In the genomic region with DNA sequence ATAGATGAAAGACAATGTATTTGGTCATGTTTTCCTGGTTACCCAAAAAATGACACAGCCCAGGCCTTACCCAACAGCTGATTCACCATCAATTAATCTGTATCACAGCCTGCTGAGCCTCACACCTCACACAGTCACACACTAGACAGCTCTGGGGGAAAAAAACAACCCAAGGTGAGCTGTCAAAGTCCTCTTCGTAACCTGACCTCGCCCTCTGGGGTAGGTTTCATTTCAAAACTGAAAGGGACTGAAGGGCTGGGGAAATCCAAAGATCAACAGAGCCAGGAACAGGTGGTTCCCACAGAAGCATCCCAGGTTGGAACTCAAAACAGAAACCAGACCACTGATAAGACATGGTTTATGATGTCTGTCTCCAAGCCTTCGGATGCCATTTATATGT, we compare ENCODE assay signal across 1 cellular context.
TF ChIP-seq lines count a peak whose summit lies in the region.

No MANE protein-coding gene starts in this region.

TF ChIP-seq in HepG2, 621 proteins besides CTCF, POLR2A, EP300 and RAD21 (continued from another document and continues in another):
- TF ChIP-seq, protein P1, sequence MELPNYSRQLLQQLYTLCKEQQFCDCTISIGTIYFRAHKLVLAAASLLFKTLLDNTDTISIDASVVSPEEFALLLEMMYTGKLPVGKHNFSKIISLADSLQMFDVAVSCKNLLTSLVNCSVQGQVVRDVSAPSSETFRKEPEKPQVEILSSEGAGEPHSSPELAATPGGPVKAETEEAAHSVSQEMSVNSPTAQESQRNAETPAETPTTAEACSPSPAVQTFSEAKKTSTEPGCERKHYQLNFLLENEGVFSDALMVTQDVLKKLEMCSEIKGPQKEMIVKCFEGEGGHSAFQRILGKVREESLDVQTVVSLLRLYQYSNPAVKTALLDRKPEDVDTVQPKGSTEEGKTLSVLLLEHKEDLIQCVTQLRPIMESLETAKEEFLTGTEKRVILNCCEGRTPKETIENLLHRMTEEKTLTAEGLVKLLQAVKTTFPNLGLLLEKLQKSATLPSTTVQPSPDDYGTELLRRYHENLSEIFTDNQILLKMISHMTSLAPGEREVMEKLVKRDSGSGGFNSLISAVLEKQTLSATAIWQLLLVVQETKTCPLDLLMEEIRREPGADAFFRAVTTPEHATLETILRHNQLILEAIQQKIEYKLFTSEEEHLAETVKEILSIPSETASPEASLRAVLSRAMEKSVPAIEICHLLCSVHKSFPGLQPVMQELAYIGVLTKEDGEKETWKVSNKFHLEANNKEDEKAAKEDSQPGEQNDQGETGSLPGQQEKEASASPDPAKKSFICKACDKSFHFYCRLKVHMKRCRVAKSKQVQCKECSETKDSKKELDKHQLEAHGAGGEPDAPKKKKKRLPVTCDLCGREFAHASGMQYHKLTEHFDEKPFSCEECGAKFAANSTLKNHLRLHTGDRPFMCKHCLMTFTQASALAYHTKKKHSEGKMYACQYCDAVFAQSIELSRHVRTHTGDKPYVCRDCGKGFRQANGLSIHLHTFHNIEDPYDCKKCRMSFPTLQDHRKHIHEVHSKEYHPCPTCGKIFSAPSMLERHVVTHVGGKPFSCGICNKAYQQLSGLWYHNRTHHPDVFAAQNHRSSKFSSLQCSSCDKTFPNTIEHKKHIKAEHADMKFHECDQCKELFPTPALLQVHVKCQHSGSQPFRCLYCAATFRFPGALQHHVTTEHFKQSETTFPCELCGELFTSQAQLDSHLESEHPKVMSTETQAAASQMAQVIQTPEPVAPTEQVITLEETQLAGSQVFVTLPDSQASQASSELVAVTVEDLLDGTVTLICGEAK (IDR thresholded peaks at IDR 0.05) = no peak
- TF ChIP-seq, protein P1 (CRISPR knock-in tag; IDR thresholded peaks at IDR 0.05) = no peak
- TF ChIP-seq TCF7 (IDR thresholded peaks at IDR 0.05; ENCODE audit: low read depth) = no peak
- peak; percentile 47; the same call in 1 of the 2 replicates for TF ChIP-seq HOXA3 (CRISPR knock-in tag; IDR thresholded peaks at IDR 0.05)
- TF ChIP-seq, protein P2, sequence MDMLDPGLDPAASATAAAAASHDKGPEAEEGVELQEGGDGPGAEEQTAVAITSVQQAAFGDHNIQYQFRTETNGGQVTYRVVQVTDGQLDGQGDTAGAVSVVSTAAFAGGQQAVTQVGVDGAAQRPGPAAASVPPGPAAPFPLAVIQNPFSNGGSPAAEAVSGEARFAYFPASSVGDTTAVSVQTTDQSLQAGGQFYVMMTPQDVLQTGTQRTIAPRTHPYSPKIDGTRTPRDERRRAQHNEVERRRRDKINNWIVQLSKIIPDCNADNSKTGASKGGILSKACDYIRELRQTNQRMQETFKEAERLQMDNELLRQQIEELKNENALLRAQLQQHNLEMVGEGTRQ (IDR thresholded peaks at IDR 0.05; ENCODE audit: low read depth, low read length) = no peak
- TF ChIP-seq, protein P2 (CRISPR knock-in tag; IDR thresholded peaks at IDR 0.05; ENCODE audit: borderline replicate concordance) = no peak
- no peak for TF ChIP-seq ZNF614 (CRISPR knock-in tag; IDR thresholded peaks at IDR 0.05; ENCODE audit: borderline replicate concordance)
- no peak for TF ChIP-seq ARNT2 (CRISPR knock-in tag; IDR thresholded peaks at IDR 0.05; ENCODE audit: low read depth)
- TF ChIP-seq ZNF549 (CRISPR knock-in tag; IDR thresholded peaks at IDR 0.05) = no peak
- TF ChIP-seq, protein P3, sequence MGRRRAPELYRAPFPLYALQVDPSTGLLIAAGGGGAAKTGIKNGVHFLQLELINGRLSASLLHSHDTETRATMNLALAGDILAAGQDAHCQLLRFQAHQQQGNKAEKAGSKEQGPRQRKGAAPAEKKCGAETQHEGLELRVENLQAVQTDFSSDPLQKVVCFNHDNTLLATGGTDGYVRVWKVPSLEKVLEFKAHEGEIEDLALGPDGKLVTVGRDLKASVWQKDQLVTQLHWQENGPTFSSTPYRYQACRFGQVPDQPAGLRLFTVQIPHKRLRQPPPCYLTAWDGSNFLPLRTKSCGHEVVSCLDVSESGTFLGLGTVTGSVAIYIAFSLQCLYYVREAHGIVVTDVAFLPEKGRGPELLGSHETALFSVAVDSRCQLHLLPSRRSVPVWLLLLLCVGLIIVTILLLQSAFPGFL (CRISPR knock-in tag; IDR thresholded peaks at IDR 0.05) = no peak
- TF ChIP-seq GTF3A (CRISPR knock-in tag; conservative IDR thresholded peaks at IDR 0.05) = no peak
- TF ChIP-seq YEATS2 (CRISPR knock-in tag; IDR thresholded peaks at IDR 0.05; ENCODE audit: borderline replicate concordance) = peak; percentile 47; the same call in 1 of the 2 replicates
- no peak for TF ChIP-seq SRF (IDR thresholded peaks at IDR 0.05; ENCODE audit: low read depth, low read length)
- TF ChIP-seq HNRNPL (IDR thresholded peaks at IDR 0.05; ENCODE audit: low read depth, low read length) = no peak
- peak; percentile 39; the same call in 1 of the 2 replicates for TF ChIP-seq ZNF670 (CRISPR knock-in tag; IDR thresholded peaks at IDR 0.05; ENCODE audit: borderline replicate concordance)
- no peak for TF ChIP-seq CAMTA2 (CRISPR knock-in tag; IDR thresholded peaks at IDR 0.05; ENCODE audit: borderline replicate concordance)
- no peak for TF ChIP-seq SAFB2 (CRISPR knock-in tag; IDR thresholded peaks at IDR 0.05; ENCODE audit: borderline replicate concordance, low read depth)
- TF ChIP-seq, protein P4, sequence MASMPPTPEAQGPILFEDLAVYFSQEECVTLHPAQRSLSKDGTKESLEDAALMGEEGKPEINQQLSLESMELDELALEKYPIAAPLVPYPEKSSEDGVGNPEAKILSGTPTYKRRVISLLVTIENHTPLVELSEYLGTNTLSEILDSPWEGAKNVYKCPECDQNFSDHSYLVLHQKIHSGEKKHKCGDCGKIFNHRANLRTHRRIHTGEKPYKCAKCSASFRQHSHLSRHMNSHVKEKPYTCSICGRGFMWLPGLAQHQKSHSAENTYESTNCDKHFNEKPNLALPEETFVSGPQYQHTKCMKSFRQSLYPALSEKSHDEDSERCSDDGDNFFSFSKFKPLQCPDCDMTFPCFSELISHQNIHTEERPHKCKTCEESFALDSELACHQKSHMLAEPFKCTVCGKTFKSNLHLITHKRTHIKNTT (CRISPR knock-in tag; IDR thresholded peaks at IDR 0.05) = no peak
- TF ChIP-seq ZKSCAN8 (CRISPR knock-in tag; IDR thresholded peaks at IDR 0.05; ENCODE audit: borderline replicate concordance) = no peak; the same call in 1 of the 2 replicates
- TF ChIP-seq STAT5B (CRISPR knock-in tag; IDR thresholded peaks at IDR 0.05) = no peak
- TF ChIP-seq SOX5 (CRISPR knock-in tag; IDR thresholded peaks at IDR 0.05; ENCODE audit: borderline replicate concordance) = peak; percentile 38; the same call in 1 of the 2 replicates
- peak; percentile 90 for TF ChIP-seq TBX2 (CRISPR knock-in tag; IDR thresholded peaks at IDR 0.05; ENCODE audit: borderline replicate concordance)
- TF ChIP-seq SSRP1 (CRISPR knock-in tag; IDR thresholded peaks at IDR 0.05) = no peak
- no peak for TF ChIP-seq NR1H2 (CRISPR knock-in tag; IDR thresholded peaks at IDR 0.05; ENCODE audit: borderline replicate concordance, low read depth)
- no peak for TF ChIP-seq NCOA1 (CRISPR knock-in tag; IDR thresholded peaks at IDR 0.05)
- no peak for TF ChIP-seq SRSF1 (optimal IDR thresholded peaks at IDR 0.05; ENCODE audit: low read depth, low read length)
- TF ChIP-seq TCF7L2 (IDR thresholded peaks at IDR 0.05; ENCODE audit: low read depth, low read length) = no peak
- TF ChIP-seq, protein P5, sequence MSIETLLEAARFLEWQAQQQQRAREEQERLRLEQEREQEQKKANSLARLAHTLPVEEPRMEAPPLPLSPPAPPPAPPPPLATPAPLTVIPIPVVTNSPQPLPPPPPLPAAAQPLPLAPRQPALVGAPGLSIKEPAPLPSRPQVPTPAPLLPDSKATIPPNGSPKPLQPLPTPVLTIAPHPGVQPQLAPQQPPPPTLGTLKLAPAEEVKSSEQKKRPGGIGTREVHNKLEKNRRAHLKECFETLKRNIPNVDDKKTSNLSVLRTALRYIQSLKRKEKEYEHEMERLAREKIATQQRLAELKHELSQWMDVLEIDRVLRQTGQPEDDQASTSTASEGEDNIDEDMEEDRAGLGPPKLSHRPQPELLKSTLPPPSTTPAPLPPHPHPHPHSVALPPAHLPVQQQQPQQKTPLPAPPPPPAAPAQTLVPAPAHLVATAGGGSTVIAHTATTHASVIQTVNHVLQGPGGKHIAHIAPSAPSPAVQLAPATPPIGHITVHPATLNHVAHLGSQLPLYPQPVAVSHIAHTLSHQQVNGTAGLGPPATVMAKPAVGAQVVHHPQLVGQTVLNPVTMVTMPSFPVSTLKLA (IDR thresholded peaks at IDR 0.05) = no peak
- TF ChIP-seq HMG20A (CRISPR knock-in tag; IDR thresholded peaks at IDR 0.05; ENCODE audit: borderline replicate concordance) = no peak
- no peak for TF ChIP-seq ZNF326 (CRISPR knock-in tag; IDR thresholded peaks at IDR 0.05; ENCODE audit: borderline replicate concordance)
- TF ChIP-seq, protein P6, sequence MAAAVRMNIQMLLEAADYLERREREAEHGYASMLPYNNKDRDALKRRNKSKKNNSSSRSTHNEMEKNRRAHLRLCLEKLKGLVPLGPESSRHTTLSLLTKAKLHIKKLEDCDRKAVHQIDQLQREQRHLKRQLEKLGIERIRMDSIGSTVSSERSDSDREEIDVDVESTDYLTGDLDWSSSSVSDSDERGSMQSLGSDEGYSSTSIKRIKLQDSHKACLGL (CRISPR knock-in tag; IDR thresholded peaks at IDR 0.05) = no peak
- no peak for TF ChIP-seq NRL (CRISPR knock-in tag; IDR thresholded peaks at IDR 0.05; ENCODE audit: borderline replicate concordance)
- no peak for TF ChIP-seq ZKSCAN1 (IDR thresholded peaks at IDR 0.05; ENCODE audit: low read length)
- TF ChIP-seq GATA4 (IDR thresholded peaks at IDR 0.05; ENCODE audit: borderline replicate concordance, low read depth) = no peak
- TF ChIP-seq SMAD1 (CRISPR knock-in tag; IDR thresholded peaks at IDR 0.05; ENCODE audit: borderline replicate concordance, low read depth) = no peak
- TF ChIP-seq NR2C2 (CRISPR knock-in tag; IDR thresholded peaks at IDR 0.05; ENCODE audit: borderline replicate concordance) = peak; percentile 66; the same call in 1 of the 2 replicates
- TF ChIP-seq ETV6 (CRISPR knock-in tag; conservative IDR thresholded peaks at IDR 0.05) = no peak
- no peak for TF ChIP-seq ZNF562 (CRISPR knock-in tag; IDR thresholded peaks at IDR 0.05; ENCODE audit: borderline replicate concordance)
- TF ChIP-seq ZNF10 (CRISPR knock-in tag; IDR thresholded peaks at IDR 0.05; ENCODE audit: borderline replicate concordance, low read depth) = no peak
- TF ChIP-seq ZNF543 (CRISPR knock-in tag; IDR thresholded peaks at IDR 0.05) = no peak
- no peak for TF ChIP-seq ARID2 (CRISPR knock-in tag; IDR thresholded peaks at IDR 0.05; ENCODE audit: borderline replicate concordance)
- TF ChIP-seq TRIM24 (CRISPR knock-in tag; IDR thresholded peaks at IDR 0.05) = no peak
- TF ChIP-seq RFXANK (CRISPR knock-in tag; IDR thresholded peaks at IDR 0.05) = no peak
- TF ChIP-seq CREM (IDR thresholded peaks at IDR 0.05) = no peak
- no peak for TF ChIP-seq CREM (CRISPR knock-in tag; IDR thresholded peaks at IDR 0.05)
- no peak for TF ChIP-seq MIXL1 (CRISPR knock-in tag; IDR thresholded peaks at IDR 0.05)
- no peak for TF ChIP-seq ZNF556 (CRISPR knock-in tag; IDR thresholded peaks at IDR 0.05; ENCODE audit: borderline replicate concordance)
- TF ChIP-seq JUND (CRISPR knock-in tag; IDR thresholded peaks at IDR 0.05) = no peak
- no peak for TF ChIP-seq ZNF766 (CRISPR knock-in tag; IDR thresholded peaks at IDR 0.05; ENCODE audit: borderline replicate concordance)
- TF ChIP-seq SP2 (CRISPR knock-in tag; IDR thresholded peaks at IDR 0.05) = no peak
- no peak for TF ChIP-seq PRMT3 (CRISPR knock-in tag; IDR thresholded peaks at IDR 0.05; ENCODE audit: borderline replicate concordance, low read depth)
- TF ChIP-seq ZNF607 (CRISPR knock-in tag; IDR thresholded peaks at IDR 0.05; ENCODE audit: borderline replicate concordance) = no peak
- TF ChIP-seq, protein P7, sequence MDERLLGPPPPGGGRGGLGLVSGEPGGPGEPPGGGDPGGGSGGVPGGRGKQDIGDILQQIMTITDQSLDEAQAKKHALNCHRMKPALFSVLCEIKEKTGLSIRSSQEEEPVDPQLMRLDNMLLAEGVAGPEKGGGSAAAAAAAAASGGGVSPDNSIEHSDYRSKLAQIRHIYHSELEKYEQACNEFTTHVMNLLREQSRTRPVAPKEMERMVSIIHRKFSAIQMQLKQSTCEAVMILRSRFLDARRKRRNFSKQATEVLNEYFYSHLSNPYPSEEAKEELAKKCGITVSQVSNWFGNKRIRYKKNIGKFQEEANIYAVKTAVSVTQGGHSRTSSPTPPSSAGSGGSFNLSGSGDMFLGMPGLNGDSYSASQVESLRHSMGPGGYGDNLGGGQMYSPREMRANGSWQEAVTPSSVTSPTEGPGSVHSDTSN (CRISPR knock-in tag; IDR thresholded peaks at IDR 0.05) = no peak
- no peak for TF ChIP-seq ZNF841 (CRISPR knock-in tag; IDR thresholded peaks at IDR 0.05; ENCODE audit: borderline replicate concordance)
- no peak for TF ChIP-seq AGO2 (optimal IDR thresholded peaks at IDR 0.05; ENCODE audit: low read depth, low read length)
- TF ChIP-seq SAP130 (CRISPR knock-in tag; IDR thresholded peaks at IDR 0.05; ENCODE audit: low read depth) = peak; percentile 92
- TF ChIP-seq ZEB1 (IDR thresholded peaks at IDR 0.05; ENCODE audit: insufficient replicate concordance, low read depth) = peak; percentile 79
